In genomic region chr3:114383875-114384557, GRCh38 we compare ENCODE assay signal across 8 cellular contexts.
DNase-seq lines count a peak whose midpoint lies in the region; ATAC-seq lines count a peak whose summit lies in the region.

No MANE protein-coding gene starts in this region.

- intact Hi-C loops in left cardiac atrium (cut with DNase I): loop anchor here in 1 of 2 donors (5.0 kb wide), 2 partner anchors 68 to 708 kb away; no protein-coding TSS in a partner anchor

- H3K9me2 ChIP-seq in GM23248 (ENCODE audit: insufficient read depth): no peaks in the 10 kb centered on the region

- H3K36me3 ChIP-seq in GM23248 (ENCODE audit: low read depth): no peaks in the 10 kb centered on the region
- H3K36me3 ChIP-seq in MG63: peaks cover 8% of the 10 kb centered on the region

- H3K4me3 ChIP-seq in GM23248 (peak overlapping the region; percentile 80), MG63 (peak overlapping the region; percentile 44)

- peak overlapping the region; percentile 90 for H3K9ac ChIP-seq in GM23248

- no peaks in the 10 kb centered on the region for H4K20me1 ChIP-seq in GM23248 (ENCODE audit: insufficient read depth)

- H3K27me3 ChIP-seq in GM23248 (replicated peaks; ENCODE audit: insufficient read depth): no peaks in the 10 kb centered on the region
- no peaks in the 10 kb centered on the region for H3K27me3 ChIP-seq in MG63

- peak; percentile 46 for DNase-seq in GDM1 (lab: John Stamatoyannopoulos, UW)
- DNase-seq in GM23248: peak; percentile 93
- peak; percentile 92 for DNase-seq in MG63
- peak; percentile 10 to 61 (median 49) for DNase-seq in T-cell
- DNase-seq in amniotic epithelial cell (ENCODE audit: low read depth): peak; percentile 73
- DNase-seq in left cardiac atrium: peak; percentile 82
- peak; percentile 61 for DNase-seq in pulmonary artery endothelial cell (ENCODE audit: low read depth, low spot score)
- peak; percentile 89 for DNase-seq in ureter (ENCODE audit: low spot score)

- peak overlapping the region in 1 of 3 donors; percentile 68 for H3K4me3 Mint-ChIP-seq in T-cell

- WGBS in GM23248 (ENCODE audit: low coverage in 1 of 2, low lambda C conversion rate in 2 of 2, missing lambda C conversion rate in 2 of 2), 2 experiments: 1 to 3% methylated on average over 12 of the region's 12 CpGs

- H3K9me3 ChIP-seq in GM23248 (ENCODE audit: low read depth): no peaks in the 10 kb centered on the region
- H3K9me3 ChIP-seq in MG63: no peaks in the 10 kb centered on the region

- H3K79me2 ChIP-seq in GM23248 (ENCODE audit: insufficient read depth): no peaks in the 10 kb centered on the region

- H3K27ac ChIP-seq in GM23248: peak overlapping the region; percentile 91

- POLR2A ChIA-PET in T-cell (lab: Charles Lee): interaction anchor here (0.6 to 0.7 kb wide), 5 partner anchors 29 to 1124 kb away, joined by 3 to 4 read pairs (median 3); no protein-coding TSS in a partner anchor

- in situ Hi-C loops in GM23248 (cut with MboI): no loop called here

- H3K36me3 Mint-ChIP-seq in T-cell: peaks cover 19% of the 10 kb centered on the region

- H3K27me3 Mint-ChIP-seq in T-cell: no peaks in the 10 kb centered on the region

- peak overlapping the region; percentile 94 for H2AFZ ChIP-seq in GM23248

- H3F3A ChIP-seq in GM23248 (ENCODE audit: insufficient read depth): peaks cover 39% of the 10 kb centered on the region

- H3K4me1 Mint-ChIP-seq in T-cell: peaks cover 9 to 11% (median 10%) of the 10 kb centered on the region in 3 donors

- CTCF ChIA-PET in T-cell (lab: Charles Lee): interaction anchor here (0.6 to 4.1 kb wide), 30 partner anchors 8 to 1434 kb away, joined by 3 to 51 read pairs (median 4); no protein-coding TSS in a partner anchor

- H3K4me2 ChIP-seq in GM23248 (ENCODE audit: unreplicated experiment): peak overlapping the region; percentile 94

- peaks cover 39% of the 10 kb centered on the region for H3K4me1 ChIP-seq in GM23248 (ENCODE audit: insufficient read depth)

- peak; percentile 84 to 85 (median 84) for ATAC-seq in T-cell (replicated peaks in 1 of 4)
- peak; percentile 87 to 88 for ATAC-seq in left cardiac atrium

- H3K27ac Mint-ChIP-seq in T-cell: peak overlapping the region in 1 of 2 donors; percentile 21

- H3K9me3 Mint-ChIP-seq in T-cell: no peaks in the 10 kb centered on the region

Comparison
In these comparisons a context has a peak if more than half of its experiments do, and no peak if none do; other contexts are left out.
1. Peak in every context shown above with its lines: DNase-seq, ATAC-seq, H3K4me3 ChIP-seq and H3K27ac ChIP-seq.